ENCODE assay signal across 13 cellular contexts in genomic region chr18:61998957-61999356, GRCh38.
DNase-seq lines count a peak whose midpoint lies in the region; ATAC-seq and TF ChIP-seq lines count a peak whose summit lies in the region.
"Had no signal": no experiment of that assay in that cellular context is flagged by ENCODE, and none has a peak within 500 bp of the region (broad histone marks: within the 10 kb centered on the region; RNA-seq: fewer than 3 reads in every experiment).

No MANE protein-coding gene starts in this region.

- H3K9ac ChIP-seq in neural progenitor cell, result no peak overlapping the region
- H3K9ac ChIP-seq: parathyroid adenoma had no signal

- peak overlapping the region; percentile 71 for H3K4me3 Mint-ChIP-seq in HFFc6
- no peak overlapping the region for H3K4me3 Mint-ChIP-seq in neural progenitor cell
- no peak overlapping the region for H3K4me3 Mint-ChIP-seq in activated T-helper 17 cell treated with anti-CD3 and anti-CD28 coated beads, Interleukin-2, amount 50 U/mL, for 72 hours

- H3F3A ChIP-seq in neural progenitor cell (ENCODE audit: low read depth), result no peaks in the 10 kb centered on the region

- peaks cover 5% of the 10 kb centered on the region for H3K9me3 ChIP-seq in neural progenitor cell (ENCODE audit: low read depth)

- H3K27ac Mint-ChIP-seq in HFFc6 (peak overlapping the region; percentile 84), neural progenitor cell (no peak overlapping the region)
- H3K27ac Mint-ChIP-seq in activated T-helper 17 cell treated with anti-CD3 and anti-CD28 coated beads, Interleukin-2, amount 50 U/mL, for 72 hours, result no peak overlapping the region

- H3K4me2 ChIP-seq in neural progenitor cell, result no peak overlapping the region

- H3K27ac ChIP-seq in ACC112 (ENCODE audit: low read depth, low read length) (peak overlapping the region; percentile 85), neural progenitor cell (no peak overlapping the region)
- H3K27ac ChIP-seq: C4-2B, parathyroid adenoma had no signal

- no peak for ATAC-seq in activated T-helper 17 cell treated with anti-CD3 and anti-CD28 coated beads, Interleukin-2, amount 50 U/mL, for 72 hours (replicated peaks)
- ATAC-seq in GM18907 (IDR thresholded peaks at IDR 0.05; ENCODE audit: unreplicated experiment) (no peak), GM21526 (IDR thresholded peaks at IDR 0.05; ENCODE audit: low FRiP score, unreplicated experiment) (no peak)

- H3K27me3 ChIP-seq in ACC112 (ENCODE audit: insufficient read depth, low read length) (no peaks in the 10 kb centered on the region), neural progenitor cell (no peaks in the 10 kb centered on the region)

- H3K36me3 ChIP-seq in ACC112 (ENCODE audit: insufficient read depth, low read length), result peaks cover 10% of the 10 kb centered on the region; the same call in 1 of the 2 replicates
- H3K36me3 ChIP-seq in neural progenitor cell, result no peaks in the 10 kb centered on the region

- H4K20me1 ChIP-seq in neural progenitor cell (ENCODE audit: low read depth), result no peaks in the 10 kb centered on the region

- peaks cover 56% of the 10 kb centered on the region for H3K36me3 Mint-ChIP-seq in HFFc6 (ENCODE audit: low read depth)
- H3K36me3 Mint-ChIP-seq in neural progenitor cell, result peaks cover 10% of the 10 kb centered on the region
- no peaks in the 10 kb centered on the region for H3K36me3 Mint-ChIP-seq in activated T-helper 17 cell treated with anti-CD3 and anti-CD28 coated beads, Interleukin-2, amount 50 U/mL, for 72 hours (ENCODE audit: low read depth)

- DNase-seq in HFFc6 (peak; percentile 92), amniotic stem cell (lab: John Stamatoyannopoulos, UW) (peak; percentile 89), hepatic stellate cell (ENCODE audit: low spot score) (peak; percentile 55), neural progenitor cell (ENCODE audit: low spot score) (no peak)
- DNase-seq: KG1, NCI-H510A treated with DMSO at 0.1 percent for 48 hours, T-helper 2 cell had no signal

- H3K4me3 ChIP-seq in ACC112 (ENCODE audit: low read depth, low read length), result no peak overlapping the region
- H3K4me3 ChIP-seq in neural progenitor cell, result no peak overlapping the region

- TF ChIP-seq CTCF in HFFc6 (IDR thresholded peaks at IDR 0.05), result no peak
- no peak for TF ChIP-seq CTCF in neural progenitor cell (IDR thresholded peaks at IDR 0.05)

- H3K79me2 ChIP-seq in ACC112 (ENCODE audit: control insufficient read depth, insufficient read depth, low read length, unreplicated experiment) (no peaks in the 10 kb centered on the region), neural progenitor cell (ENCODE audit: low read depth) (no peaks in the 10 kb centered on the region)
- H3K79me2 ChIP-seq: parathyroid adenoma had no signal

- H3K4me1 Mint-ChIP-seq in HFFc6 (ENCODE audit: low read depth) (peaks cover 66% of the 10 kb centered on the region), neural progenitor cell (peaks cover 20% of the 10 kb centered on the region)
- peaks cover 5% of the 10 kb centered on the region for H3K4me1 Mint-ChIP-seq in activated T-helper 17 cell treated with anti-CD3 and anti-CD28 coated beads, Interleukin-2, amount 50 U/mL, for 72 hours

- H3K27me3 Mint-ChIP-seq in HFFc6 (ENCODE audit: insufficient read depth) (peaks cover 6% of the 10 kb centered on the region; the same call in 1 of the 2 replicates), neural progenitor cell (ENCODE audit: insufficient read depth, low read depth) (peaks cover 8% of the 10 kb centered on the region)
- H3K27me3 Mint-ChIP-seq in activated T-helper 17 cell treated with anti-CD3 and anti-CD28 coated beads, Interleukin-2, amount 50 U/mL, for 72 hours, result peaks cover 7% of the 10 kb centered on the region

- H3K4me1 ChIP-seq in ACC112 (ENCODE audit: control insufficient read depth, insufficient read depth, low read length, unreplicated experiment) (peaks cover 36% of the 10 kb centered on the region), neural progenitor cell (no peaks in the 10 kb centered on the region)

- H2AFZ ChIP-seq in ACC112 (ENCODE audit: low read length, unreplicated experiment), result peak overlapping the region; percentile 31
- no peak overlapping the region for H2AFZ ChIP-seq in neural progenitor cell (replicated peaks)
- H2AFZ ChIP-seq: parathyroid adenoma had no signal

- H3K9me3 Mint-ChIP-seq in HFFc6 (peaks cover 37% of the 10 kb centered on the region), neural progenitor cell (peaks cover 43% of the 10 kb centered on the region)
- peaks cover 16% of the 10 kb centered on the region for H3K9me3 Mint-ChIP-seq in activated T-helper 17 cell treated with anti-CD3 and anti-CD28 coated beads, Interleukin-2, amount 50 U/mL, for 72 hours
